Comparison of ENCODE assay signal across 8 cellular contexts in the genomic region with DNA sequence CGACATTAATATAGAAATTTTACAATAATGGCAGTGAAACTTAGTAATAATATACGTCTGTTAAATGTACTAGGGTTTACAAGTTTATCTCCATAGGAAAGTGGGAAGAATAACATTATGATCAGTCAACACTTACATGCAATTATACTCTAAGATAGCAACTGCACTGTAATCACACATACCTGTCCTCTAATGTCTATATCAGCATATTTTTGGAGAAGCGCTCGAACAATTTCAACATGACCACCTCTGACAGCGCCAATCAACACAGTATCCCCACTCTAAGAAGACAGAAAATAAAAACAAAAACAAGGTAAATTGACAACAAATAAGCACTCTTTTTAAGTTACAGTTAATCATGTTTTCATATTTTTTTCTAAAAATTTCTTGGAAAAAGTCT.
"Had no signal": no experiment of that assay in that cellular context is flagged by ENCODE, and none has a peak within 500 bp of the region (broad histone marks: within the 10 kb centered on the region; RNA-seq: fewer than 3 reads in every experiment).

No MANE protein-coding gene starts in this region.

- DNase-seq: GDM1, GF-D8 had no signal

- ATAC-seq: GM12878 had no signal

- FAIRE-seq: G401.6, GM12878, GM12891, GM12892, GM18507, GM19239 had no signal

- H3K4me3 ChIP-seq: GM12878 had no signal
